Comparison of ENCODE assay signal across 20 cellular contexts in the genomic region with DNA sequence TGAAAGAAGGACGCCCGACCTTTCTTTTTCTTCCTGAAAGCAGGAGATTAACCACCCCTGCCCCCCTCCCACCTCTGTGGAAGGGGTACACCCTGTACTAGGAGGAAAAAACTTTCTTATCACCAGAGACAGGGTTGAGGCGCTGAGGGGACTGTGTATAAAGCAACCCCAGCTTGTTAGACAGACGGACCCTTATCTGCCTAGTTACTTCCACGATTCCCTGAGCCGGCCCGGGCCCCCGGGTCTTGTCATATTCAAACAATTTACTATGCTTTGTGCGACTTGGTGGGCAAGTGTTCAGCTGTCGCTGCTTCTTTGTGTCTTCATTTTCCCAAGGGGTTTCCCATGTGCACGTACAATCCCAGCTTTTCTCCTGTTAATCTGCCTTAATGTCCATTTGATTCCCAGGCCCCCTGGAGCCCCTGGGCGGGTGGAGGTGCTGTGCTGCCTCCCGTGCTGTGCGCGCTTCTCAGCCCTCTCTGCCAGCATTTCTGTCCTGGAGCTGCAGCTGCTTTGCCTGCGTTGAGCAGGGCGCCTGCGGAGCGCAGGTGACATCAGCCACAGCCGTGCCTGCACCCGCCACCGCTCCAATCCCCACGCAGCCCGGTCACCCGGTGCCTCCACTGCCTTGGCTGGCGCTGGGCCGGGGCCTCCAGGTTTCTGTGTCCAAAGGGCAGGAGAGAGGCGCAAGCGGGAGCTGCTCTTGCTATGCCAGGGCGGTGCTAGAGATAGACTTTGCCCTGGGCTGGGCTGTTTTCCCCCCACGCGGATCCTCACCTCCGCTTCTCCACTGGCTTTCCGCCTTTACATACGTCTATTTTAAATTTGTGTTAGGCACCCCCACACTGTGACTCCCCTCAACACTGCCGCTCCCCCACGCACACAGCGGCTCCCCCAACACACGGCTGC.
DNase-seq lines count a peak whose midpoint lies in the region; ATAC-seq and TF ChIP-seq lines count a peak whose summit lies in the region.
"Had no signal": no experiment of that assay in that cellular context is flagged by ENCODE, and none has a peak within 500 bp of the region (broad histone marks: within the 10 kb centered on the region; RNA-seq: fewer than 3 reads in every experiment).

No MANE protein-coding gene starts in this region.

- ATAC-seq in HG03571 (IDR thresholded peaks at IDR 0.05; ENCODE audit: unreplicated experiment) = no peak
- ATAC-seq: gastrocnemius medialis had no signal

- TF ChIP-seq CTCF in GM10266 (IDR thresholded peaks at IDR 0.05; ENCODE audit: control insufficient read depth, insufficient read depth, low read depth, missing control alignments) (no peak), hepatocyte (IDR thresholded peaks at IDR 0.05; ENCODE audit: poor library complexity) (no peak)

- peaks cover 14% of the 10 kb centered on the region for H3K27me3 Mint-ChIP-seq in activated CD4-positive, alpha-beta T cell treated with anti-CD3 and anti-CD28 coated beads, Interleukin-2, amount 10 ng/mL, durations not matched to agents 7 days and 5 days

- no peak overlapping the region for H3K4me3 Mint-ChIP-seq in activated CD4-positive, alpha-beta T cell treated with anti-CD3 and anti-CD28 coated beads, Interleukin-2, amount 10 ng/mL, durations not matched to agents 7 days and 5 days
- H3K4me3 Mint-ChIP-seq: naive B cell had no signal

- POLR2A ChIA-PET in activated CD4-positive, alpha-beta T cell treated with anti-CD3 and anti-CD28 coated beads, Interleukin-2, amount 10 ng/mL, durations not matched to agents 7 days and 5 days (lab: Charles Lee) = no interaction called here

- no peaks in the 10 kb centered on the region for H4K20me1 ChIP-seq in hepatocyte (ENCODE audit: insufficient read depth, poor library complexity, severe bottlenecking)

- H3K36me3 ChIP-seq in hepatocyte (replicated peaks; ENCODE audit: insufficient read depth, low read depth) = no peaks in the 10 kb centered on the region
- H3K36me3 ChIP-seq: gastrocnemius medialis had no signal

- H3K36me3 Mint-ChIP-seq in activated CD4-positive, alpha-beta T cell treated with anti-CD3 and anti-CD28 coated beads, Interleukin-2, amount 10 ng/mL, durations not matched to agents 7 days and 5 days (ENCODE audit: low read depth) = no peaks in the 10 kb centered on the region
- H3K36me3 Mint-ChIP-seq: naive B cell had no signal

- H3K4me1 ChIP-seq in hepatocyte (ENCODE audit: insufficient read depth) = no peaks in the 10 kb centered on the region
- H3K4me1 ChIP-seq: gastrocnemius medialis had no signal

- WGBS in hepatocyte (ENCODE audit: low lambda C conversion rate, missing lambda C conversion rate) = 78% methylated on average over 30 of the region's 39 CpGs

- H3K9me2 ChIP-seq in hepatocyte (replicated peaks; ENCODE audit: insufficient read depth) = no peaks in the 10 kb centered on the region

- DNase-seq in GM10266 (ENCODE audit: extremely low spot score) = peak; percentile 43
- peak; percentile 50 for DNase-seq in NCI-H69 (lab: John Stamatoyannopoulos, UW)
- peak; percentile 51 for DNase-seq in hepatocyte (ENCODE audit: low spot score)
- peak; percentile 33 for DNase-seq in putamen (ENCODE audit: low spot score)
- DNase-seq in GDM1 (lab: John Stamatoyannopoulos, UW) = no peak
- DNase-seq in activated CD4-positive, CD25-positive, alpha-beta regulatory T cell treated with anti-CD3 and anti-CD28 coated beads, Interleukin-2, amount 50 U/mL, for 72 hours = no peak
- DNase-seq in activated CD4-positive, alpha-beta T cell treated with anti-CD3 and anti-CD28 coated beads, Interleukin-2, amount 10 ng/mL, durations not matched to agents 7 days and 5 days = no peak
- DNase-seq: activated CD4-positive, alpha-beta T cell treated with anti-CD3 and anti-CD28 coated beads, Interleukin-2, amount 50 U/mL, for 1 hour; activated naive CD4-positive, alpha-beta T cell treated with Interleukin-2 at 50 U/mL for 16 hours; gastrocnemius medialis; GM23248; naive B cell; NCI-H1048; NCI-H2029 treated with DMSO at 0.1 percent for 48 hours; NCI-H524; PC-9; substantia nigra had no signal

- H3K27me3 ChIP-seq in hepatocyte = no peaks in the 10 kb centered on the region

- H3K79me2 ChIP-seq in hepatocyte = no peaks in the 10 kb centered on the region

- peaks cover 3% of the 10 kb centered on the region for H3K9me3 Mint-ChIP-seq in activated CD4-positive, alpha-beta T cell treated with anti-CD3 and anti-CD28 coated beads, Interleukin-2, amount 10 ng/mL, durations not matched to agents 7 days and 5 days
- H3K9me3 Mint-ChIP-seq: naive B cell had no signal

- peak overlapping the region; percentile 67 for H3K27ac ChIP-seq in hepatocyte
- H3K27ac ChIP-seq: gastrocnemius medialis, GM23248, HL-60, KMS-11, PC-9 had no signal

- no peak overlapping the region for H2AFZ ChIP-seq in hepatocyte
- H2AFZ ChIP-seq: GM23248, PC-9 had no signal

- H3K27ac Mint-ChIP-seq in activated CD4-positive, alpha-beta T cell treated with anti-CD3 and anti-CD28 coated beads, Interleukin-2, amount 10 ng/mL, durations not matched to agents 7 days and 5 days = no peak overlapping the region

- no peak overlapping the region for H3K4me3 ChIP-seq in hepatocyte
- H3K4me3 ChIP-seq: gastrocnemius medialis, GM23248, PC-9 had no signal

- peak overlapping the region; percentile 49 for H3K4me2 ChIP-seq in hepatocyte
- H3K4me2 ChIP-seq: KMS-11, PC-9 had no signal

- H3K4me1 Mint-ChIP-seq in activated CD4-positive, alpha-beta T cell treated with anti-CD3 and anti-CD28 coated beads, Interleukin-2, amount 10 ng/mL, durations not matched to agents 7 days and 5 days = no peaks in the 10 kb centered on the region
- H3K4me1 Mint-ChIP-seq: naive B cell had no signal

- H3K9me3 ChIP-seq in hepatocyte (ENCODE audit: low read depth) = no peaks in the 10 kb centered on the region
- H3K9me3 ChIP-seq: gastrocnemius medialis had no signal

- CTCF ChIA-PET in activated CD4-positive, alpha-beta T cell treated with anti-CD3 and anti-CD28 coated beads, Interleukin-2, amount 10 ng/mL, durations not matched to agents 7 days and 5 days (lab: Charles Lee) = no interaction called here

Comparison
In these comparisons a context has a peak if more than half of its experiments do, and no peak if none do; other contexts are left out.
1. DNase-seq: peak in GM10266 (single experiment), NCI-H69 (single experiment), hepatocyte (single experiment) and putamen (single experiment); none in GDM1 (single experiment), activated CD4-positive, CD25-positive, alpha-beta regulatory T cell treated with anti-CD3 and anti-CD28 coated beads, Interleukin-2, amount 50 U/mL, for 72 hours (single experiment) and activated CD4-positive, alpha-beta T cell treated with anti-CD3 and anti-CD28 coated beads, Interleukin-2, amount 10 ng/mL, durations not matched to agents 7 days and 5 days (single experiment).